In the genomic region with DNA sequence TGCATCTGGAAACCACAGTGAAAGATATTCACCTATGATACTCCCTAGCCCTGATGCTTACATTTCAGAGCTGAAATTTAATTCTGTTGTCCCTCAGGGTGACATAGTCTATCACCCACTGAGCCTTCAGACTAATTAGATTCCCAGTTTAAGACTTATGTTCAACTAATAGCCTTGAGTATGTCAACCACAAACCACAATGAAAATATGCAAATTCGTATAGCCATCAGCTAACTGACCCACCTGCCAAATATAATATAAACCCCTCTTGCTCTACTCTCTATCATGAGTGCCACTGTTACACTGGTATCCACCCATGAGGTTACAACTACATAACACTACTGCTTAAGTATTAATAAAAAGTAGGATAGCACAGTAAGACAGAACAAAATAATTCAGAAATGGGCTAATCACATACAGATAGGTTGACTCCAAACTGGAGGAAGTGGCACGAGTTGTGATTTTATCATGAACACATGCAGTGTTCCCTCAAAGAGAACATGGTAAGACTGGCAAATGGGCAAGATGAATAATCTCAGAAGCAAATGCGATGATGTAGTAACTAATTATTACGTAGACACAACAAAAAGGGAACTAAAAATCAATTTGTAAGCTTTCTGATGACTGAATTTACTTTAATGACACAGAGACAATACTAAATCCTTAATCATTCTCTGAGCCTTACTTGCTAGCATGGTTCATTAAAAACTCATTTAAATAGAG, we compare ENCODE assay signal across 21 cellular contexts.
A peak's percentile ranks its signal among the peaks of the same experiment; 100 is the strongest.
DNase-seq lines count a peak whose midpoint lies in the region; ATAC-seq and TF ChIP-seq lines count a peak whose summit lies in the region.
"Had no signal": no experiment of that assay in that cellular context is flagged by ENCODE, and none has a peak within 500 bp of the region (broad histone marks: within the 10 kb centered on the region; RNA-seq: fewer than 3 reads in every experiment).

No MANE protein-coding gene starts in this region.

- no peak overlapping the region for H2AK5ac ChIP-seq in mesendoderm (ENCODE audit: low read length)

- no peak overlapping the region for H4K5ac ChIP-seq in mesendoderm (ENCODE audit: low read length)

- no CpG with 5 or more reads among the region's 4 CpGs for WGBS in mesendoderm (ENCODE audit: extremely low coverage, insufficient coverage, low lambda C conversion rate)

- no peak overlapping the region for H3K27ac Mint-ChIP-seq in osteocyte (ENCODE audit: unreplicated experiment)
- H3K27ac Mint-ChIP-seq: endodermal cell; stimulated activated memory B cell treated with anti-CD40 and anti-IgM and Interleukin-4, amounts not matched to agents 10 μg/mL and 1 μg/mL and 100 μg/mL, for 72 hours; WTC11 had no signal

- no peak overlapping the region for H3K9ac ChIP-seq in mesendoderm (ENCODE audit: low read length)

- H3K18ac ChIP-seq in mesendoderm (ENCODE audit: low read length) = no peak overlapping the region

- H3K4me3 ChIP-seq in mesendoderm (ENCODE audit: low read length) (no peak overlapping the region), MG63 (no peak overlapping the region)
- H3K4me3 ChIP-seq: adrenal gland, smooth muscle cell, tibial nerve had no signal

- no peaks in the 10 kb centered on the region for H3K9me3 ChIP-seq in MG63
- H3K9me3 ChIP-seq: adrenal gland, tibial nerve had no signal

- H3K36me3 Mint-ChIP-seq in osteocyte (ENCODE audit: unreplicated experiment) = no peaks in the 10 kb centered on the region
- H3K36me3 Mint-ChIP-seq: stimulated activated memory B cell treated with anti-CD40 and anti-IgM and Interleukin-4, amounts not matched to agents 10 μg/mL and 1 μg/mL and 100 μg/mL, for 72 hours; WTC11 had no signal

- no peak overlapping the region for H2BK5ac ChIP-seq in mesendoderm (ENCODE audit: low read length)

- H3K23ac ChIP-seq in mesendoderm (ENCODE audit: low read length) = no peak overlapping the region

- H3K56ac ChIP-seq in mesendoderm (ENCODE audit: low read length) = no peak overlapping the region

- H3K36me3 ChIP-seq in mesendoderm (ENCODE audit: control insufficient read depth, insufficient read depth, low read length) = no peaks in the 10 kb centered on the region
- no peaks in the 10 kb centered on the region for H3K36me3 ChIP-seq in MG63
- H3K36me3 ChIP-seq: adrenal gland, tibial nerve had no signal

- no peak overlapping the region for H3K4ac ChIP-seq in mesendoderm (ENCODE audit: low read depth, low read length)

- no peaks in the 10 kb centered on the region for H3K27me3 ChIP-seq in mesendoderm (ENCODE audit: insufficient read depth, low read length, poor library complexity)
- no peaks in the 10 kb centered on the region for H3K27me3 ChIP-seq in MG63
- H3K27me3 ChIP-seq: adrenal gland, tibial nerve had no signal

- H2BK15ac ChIP-seq in mesendoderm (replicated peaks; ENCODE audit: low read depth) = peak overlapping the region; percentile 64

- no peak overlapping the region for H2BK120ac ChIP-seq in mesendoderm (ENCODE audit: low read depth, low read length)

- no peak overlapping the region for H3K4me2 ChIP-seq in mesendoderm (ENCODE audit: low read length)
- H3K4me2 ChIP-seq: smooth muscle cell had no signal

- ATAC-seq in GM21381 (IDR thresholded peaks at IDR 0.05; ENCODE audit: unreplicated experiment) = peak; percentile 40
- ATAC-seq in HG03469 (IDR thresholded peaks at IDR 0.05; ENCODE audit: unreplicated experiment) = no peak
- ATAC-seq: left ventricle myocardium superior; stimulated activated memory B cell treated with anti-CD40 and anti-IgM and Interleukin-4, amounts not matched to agents 10 μg/mL and 1 μg/mL and 100 μg/mL, for 72 hours; WTC11 had no signal

- no peak overlapping the region for H3K27ac ChIP-seq in mesendoderm (ENCODE audit: low read depth, low read length)
- H3K27ac ChIP-seq: 22Rv1, adrenal gland, tibial nerve had no signal

- H3K79me1 ChIP-seq in mesendoderm (ENCODE audit: low read length) = peaks cover 8% of the 10 kb centered on the region

- H3K4me1 Mint-ChIP-seq in osteocyte (ENCODE audit: unreplicated experiment) = peaks cover 45% of the 10 kb centered on the region
- H3K4me1 Mint-ChIP-seq: stimulated activated memory B cell treated with anti-CD40 and anti-IgM and Interleukin-4, amounts not matched to agents 10 μg/mL and 1 μg/mL and 100 μg/mL, for 72 hours had no signal

- H4K8ac ChIP-seq in mesendoderm (ENCODE audit: low read depth, low read length) = no peak overlapping the region

- H3K79me2 ChIP-seq in mesendoderm (ENCODE audit: control insufficient read depth, insufficient read depth, low read length) = peaks cover 16% of the 10 kb centered on the region

- H3K9me3 Mint-ChIP-seq in osteocyte (ENCODE audit: unreplicated experiment) = no peaks in the 10 kb centered on the region
- H3K9me3 Mint-ChIP-seq: endodermal cell; stimulated activated memory B cell treated with anti-CD40 and anti-IgM and Interleukin-4, amounts not matched to agents 10 μg/mL and 1 μg/mL and 100 μg/mL, for 72 hours; WTC11 had no signal

- peaks cover 15% of the 10 kb centered on the region for H3K4me1 ChIP-seq in mesendoderm (ENCODE audit: control insufficient read depth, low read depth, low read length)

- H3K27me3 Mint-ChIP-seq in osteocyte (ENCODE audit: unreplicated experiment) = no peaks in the 10 kb centered on the region
- H3K27me3 Mint-ChIP-seq: stimulated activated memory B cell treated with anti-CD40 and anti-IgM and Interleukin-4, amounts not matched to agents 10 μg/mL and 1 μg/mL and 100 μg/mL, for 72 hours had no signal

- TF ChIP-seq CTCF in osteocyte (IDR thresholded peaks at IDR 0.05) = no peak

- no peak overlapping the region for H3K4me3 Mint-ChIP-seq in osteocyte (ENCODE audit: unreplicated experiment)
- H3K4me3 Mint-ChIP-seq: endodermal cell; stimulated activated memory B cell treated with anti-CD40 and anti-IgM and Interleukin-4, amounts not matched to agents 10 μg/mL and 1 μg/mL and 100 μg/mL, for 72 hours; WTC11 had no signal

- DNase-seq in NCI-H82 (lab: John Stamatoyannopoulos, UW) (peak; percentile 49), NCI-H82 treated with DMSO at 0.1 percent for 48 hours (lab: John Stamatoyannopoulos, UW; ENCODE audit: unreplicated experiment) (no peak), M059J (ENCODE audit: low read depth) (peak; percentile 42), mesendoderm (no peak), MG63 (no peak), osteocyte (ENCODE audit: extremely low spot score, unreplicated experiment) (no peak)
- DNase-seq: activated CD8-positive, alpha-beta memory T cell treated with anti-CD3 and anti-CD28 coated beads for 24 hours; adrenal gland; DMS79; endodermal cell; left ventricle myocardium superior; NCI-H2029; NCI-H524 treated with DMSO at 0.1 percent for 48 hours; T-helper 1 cell had no signal

Comparison
In these comparisons a context has a peak if more than half of its experiments do, and no peak if none do; other contexts are left out.
1. DNase-seq: peak in NCI-H82 (single experiment) and M059J (single experiment); none in NCI-H82 treated with DMSO at 0.1 percent for 48 hours (single experiment), mesendoderm (single experiment), MG63 (single experiment) and osteocyte (single experiment).